In the genomic region with DNA sequence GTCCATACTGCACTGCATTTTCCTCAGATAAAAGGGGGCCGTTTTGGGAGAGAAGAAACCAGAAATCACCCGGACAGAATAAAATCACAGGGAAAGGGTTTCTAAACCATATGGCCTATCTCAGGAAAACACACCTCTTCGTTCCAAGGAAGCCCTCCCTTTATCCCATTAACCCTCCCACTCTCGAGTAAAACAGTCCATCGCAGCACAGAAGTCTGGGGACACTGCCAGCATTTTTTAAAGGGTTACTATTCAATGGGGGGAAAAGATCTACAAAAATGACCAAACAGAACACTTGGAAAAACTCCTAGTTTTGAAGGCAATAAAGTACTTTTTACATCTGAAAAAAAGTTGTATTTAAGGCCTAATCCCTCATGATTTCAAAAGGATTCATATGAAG, we compare ENCODE assay signal across 1 cellular context.
TF ChIP-seq lines count a peak whose summit lies in the region.

No MANE protein-coding gene starts in this region.

TF ChIP-seq in H1, 55 proteins besides CTCF, POLR2A, EP300 and RAD21:
- no peak for TF ChIP-seq POLR2AphosphoS5 (IDR thresholded peaks at IDR 0.05; ENCODE audit: low read depth, low read length)
- TF ChIP-seq CREB1 (IDR thresholded peaks at IDR 0.05) = no peak
- no peak for TF ChIP-seq TAF7 (optimal IDR thresholded peaks at IDR 0.05; ENCODE audit: borderline replicate concordance, low read depth, low read length)
